22 cellular contexts compared by ENCODE assay signal in genomic region chr6:34385793-34386195, GRCh38. TPM values are rescaled to one million over a fixed set of nuclear protein-coding genes. Genes with fewer than 3 reads are reported as not detected.
DNase-seq lines count a peak whose midpoint lies in the region; ATAC-seq, FAIRE-seq and TF ChIP-seq lines count a peak whose summit lies in the region.
"Had no signal": no experiment of that assay in that cellular context is flagged by ENCODE, and none has a peak within 500 bp of the region (broad histone marks: within the 10 kb centered on the region; RNA-seq: fewer than 3 reads in every experiment).

No MANE protein-coding gene starts in this region.

- no peak overlapping the region for H3T11ph ChIP-seq in H9 (ENCODE audit: low read length)

- TF ChIP-seq EP300 in GM12878 (IDR thresholded peaks at IDR 0.05; ENCODE audit: borderline replicate concordance in 1 of 2, control insufficient read depth in 1 of 2, low read depth in 2 of 2, low read length in 2 of 2), result no peak
- TF ChIP-seq EP300 in ovary (IDR thresholded peaks at IDR 0.05), result no peak

- WGBS in H9 (ENCODE audit: extremely low coverage, insufficient read length, low lambda C conversion rate), result no CpG with 5 or more reads among the region's 3 CpGs
- WGBS in GM12878 (ENCODE audit: insufficient coverage, insufficient replicate concordance, low lambda C conversion rate, missing lambda C conversion rate), result 95% methylated on average over 3 of the region's 3 CpGs
- 74% methylated on average over 3 of the region's 3 CpGs for WGBS in liver
- WGBS in smooth muscle cell (ENCODE audit: low lambda C conversion rate), result 86% methylated on average over 3 of the region's 3 CpGs
- WGBS in ovary, 3 donors, result 94 to 97% (median 94%) methylated on average over 3 of the region's 3 CpGs
- no CpG with 5 or more reads among the region's 3 CpGs for WGBS in trophoblast cell (ENCODE audit: extremely low coverage, insufficient coverage, insufficient read length)

- no peak overlapping the region for H2BK15ac ChIP-seq in H9 (ENCODE audit: low read depth, low read length)

- no peak overlapping the region for H2BK12ac ChIP-seq in H9 (ENCODE audit: insufficient read length, low read depth, low read length)
- no peak overlapping the region for H2BK12ac ChIP-seq in trophoblast cell (ENCODE audit: low read length)

- SMC1A ChIA-PET in GM12878 (lab: Charles Lee; ENCODE audit: uncharacterized antibody, unreplicated experiment), result interaction anchor here (0.6 to 3.7 kb wide), 5 partner anchors 23 to 136 kb away, joined by 3 to 15 read pairs (median 10); no protein-coding TSS in a partner anchor

- CTCF ChIA-PET in GM12878 (lab: Yijun Ruan, JAX), result interaction anchor here (1.5 to 2.4 kb wide), 3 partner anchors 23 to 31 kb away, joined by 3 to 9 read pairs (median 5); no protein-coding TSS in a partner anchor

- 0 out of 4 replicates have a peak, but pooled peaks cover 0 to 2% of the 10 kb centered on the region in 2 experiments for H3K36me3 ChIP-seq in GM12878 (ENCODE audit: control insufficient read depth in 2 of 2, insufficient read depth in 2 of 2, low read length in 1 of 2)
- peaks cover 0 to 2% (median 0%) of the 10 kb centered on the region in 4 donors for H3K36me3 ChIP-seq in liver (ENCODE audit: control insufficient read depth in 4 of 4, insufficient read depth in 3 of 4, low read depth in 1 of 4, low read length in 3 of 4)
- H3K36me3 ChIP-seq in smooth muscle cell (ENCODE audit: low read depth), result no peaks in the 10 kb centered on the region
- no peaks in the 10 kb centered on the region for H3K36me3 ChIP-seq in ovary
- H3K36me3 ChIP-seq in trophoblast cell (ENCODE audit: control insufficient read depth in 1 of 2, insufficient read depth in 2 of 2, low read length in 2 of 2), result no peaks in the 10 kb centered on the region
- H3K36me3 ChIP-seq: heart right ventricle, SJSA1, vagina had no signal

- peaks cover 13% of the 10 kb centered on the region for H3F3A ChIP-seq in smooth muscle cell (ENCODE audit: low read depth)

- no peak overlapping the region for H3K14ac ChIP-seq in H9 (ENCODE audit: insufficient read depth, low read length)
- no peak overlapping the region for H3K14ac ChIP-seq in trophoblast cell (ENCODE audit: low read length)

- DNase-seq in H9, result no peak
- DNase-seq in GM12878 (ENCODE audit: low read depth, low spot score), result no peak
- no peak for DNase-seq in smooth muscle cell (lab: John Stamatoyannopoulos, UW; ENCODE audit: unreplicated experiment)
- no peak for DNase-seq in activated T-cell treated with anti-CD3 and anti-CD28 coated beads, Interleukin-2, amount 50 U/mL, for 72 hours
- no peak for DNase-seq in ovary
- DNase-seq in GF-D8 (lab: John Stamatoyannopoulos, UW), result no peak
- no peak for DNase-seq in trophoblast cell
- DNase-seq: activated CD4-positive, CD25-positive, alpha-beta regulatory T cell treated with anti-CD3 and anti-CD28 coated beads, Interleukin-2, amount 50 U/mL, for 72 hours; activated CD8-positive, alpha-beta T cell treated with anti-CD3 and anti-CD28 coated beads, Interleukin-2, amount 10 ng/mL, durations not matched to agents 7 days and 5 days; activated gamma-delta T cell treated with Interleukin-2 at 50 U/mL for 16 hours; activated naive CD8-positive, alpha-beta T cell treated with anti-CD3 and anti-CD28 coated beads, Interleukin-2, amount 50 U/mL, for 24 hours; effector CD4-positive, alpha-beta T cell; erythroblast; heart right ventricle; KBM-7; MM.1S; NCI-H1417 treated with DMSO at 0.1 percent for 48 hours; substantia nigra; T-cell had no signal

- H3K9me3 ChIP-seq in H9 (ENCODE audit: control insufficient read depth, low read depth, low read length) (no peaks in the 10 kb centered on the region), GM12878 (replicated peaks; ENCODE audit: control insufficient read depth, insufficient read depth, low read length) (peaks cover 3% of the 10 kb centered on the region; the same call in 2 of the 3 replicates), liver (ENCODE audit: control insufficient read depth in 4 of 4, low read length in 3 of 4) (no peaks in the 10 kb centered on the region), smooth muscle cell (replicated peaks; ENCODE audit: low read depth) (no peaks in the 10 kb centered on the region), ovary (no peaks in the 10 kb centered on the region), trophoblast cell (ENCODE audit: insufficient read depth, low read depth, low read length) (no peaks in the 10 kb centered on the region)
- H3K9me3 ChIP-seq: SJSA1, vagina had no signal

- no peak overlapping the region for H2BK20ac ChIP-seq in H9 (ENCODE audit: low read depth, low read length, poor library complexity, severe bottlenecking)

- peaks cover 0 to 3% (median 0%) of the 10 kb centered on the region in 3 experiments; a peak in 1 of 7 replicates for H3K36me3 Mint-ChIP-seq in H9 (ENCODE audit: insufficient read depth in 1 of 3, low read depth in 3 of 3)
- peaks cover 0 to 1% of the 10 kb centered on the region in 2 donors for H3K36me3 Mint-ChIP-seq in activated T-cell treated with anti-CD3 and anti-CD28 coated beads, Interleukin-2, amount 50 U/mL, for 72 hours (ENCODE audit: insufficient read depth in 2 of 2)

- H4K20me1 ChIP-seq in H9 (ENCODE audit: control insufficient read depth, insufficient read depth, insufficient read length) (no peaks in the 10 kb centered on the region), GM12878 (ENCODE audit: control insufficient read depth, insufficient read depth) (no peaks in the 10 kb centered on the region), smooth muscle cell (ENCODE audit: low read depth) (peaks cover 61% of the 10 kb centered on the region)

- intact Hi-C loops in GM12878 (cut with micrococcal nuclease; ENCODE audit: unreplicated experiment) (no loop called here), ovary (cut with DNase I) (loop anchor here in 1 of 4 donors (10.0 kb wide), 1 partner anchor 71 kb away; no protein-coding TSS in a partner anchor)

- H4K8ac ChIP-seq in H9 (replicated peaks; ENCODE audit: insufficient read length, low read depth, low read length) (no peak overlapping the region), trophoblast cell (ENCODE audit: low read depth, low read length) (no peak overlapping the region)

- H3K27ac ChIP-seq in H9 (ENCODE audit: insufficient read length, low read depth, low read length), result no peak overlapping the region
- H3K27ac ChIP-seq in GM12878 (ENCODE audit: control insufficient read depth, insufficient read depth), result no peak overlapping the region
- peak overlapping the region; percentile 1 to 25 for H3K27ac ChIP-seq in liver (ENCODE audit: low read depth in 1 of 2, low read length in 2 of 2)
- peak overlapping the region; percentile 59 for H3K27ac ChIP-seq in smooth muscle cell (ENCODE audit: low read depth)
- no peak overlapping the region for H3K27ac ChIP-seq in ovary
- no peak overlapping the region for H3K27ac ChIP-seq in trophoblast cell (ENCODE audit: low read depth, low read length)
- H3K27ac ChIP-seq: SJSA1, vagina had no signal

- POLR2A ChIA-PET in GM12878 (lab: Charles Lee), result no interaction called here

- no peak for TF ChIP-seq CTCF in H9 (conservative IDR thresholded peaks at IDR 0.05)
- no peak for TF ChIP-seq CTCF in GM12878 (IDR thresholded peaks at IDR 0.05 in 2 of 3, conservative IDR thresholded peaks at IDR 0.05 in 1 of 3; ENCODE audit: control insufficient read depth in 2 of 3, extremely low read depth in 1 of 3, insufficient read depth in 1 of 3, low read depth in 3 of 3, low read length in 3 of 3)
- no peak for TF ChIP-seq CTCF in liver (IDR thresholded peaks at IDR 0.05; ENCODE audit: low read depth, low read length, missing input control)
- TF ChIP-seq CTCF in smooth muscle cell (IDR thresholded peaks at IDR 0.05; ENCODE audit: borderline replicate concordance, insufficient read depth, poor library complexity, severe bottlenecking), result no peak
- TF ChIP-seq CTCF in ovary (IDR thresholded peaks at IDR 0.05), result no peak

- no peaks in the 10 kb centered on the region for H3K9me3 Mint-ChIP-seq in H9
- H3K9me3 Mint-ChIP-seq in activated T-cell treated with anti-CD3 and anti-CD28 coated beads, Interleukin-2, amount 50 U/mL, for 72 hours, result no peaks in the 10 kb centered on the region
- H3K9me3 Mint-ChIP-seq: activated naive CD8-positive, alpha-beta T cell treated with anti-CD3 and anti-CD28 coated beads, Interleukin-2, amount 50 U/mL, for 24 hours; T-cell had no signal

- no peak overlapping the region for H2BK120ac ChIP-seq in H9 (ENCODE audit: low read depth, low read length, poor library complexity, severe bottlenecking)
- no peak overlapping the region for H2BK120ac ChIP-seq in trophoblast cell (ENCODE audit: insufficient read depth, low read length, poor library complexity)

- ATAC-seq in GM12878, result peak; percentile 55
- ATAC-seq in activated T-cell treated with anti-CD3 and anti-CD28 coated beads, Interleukin-2, amount 50 U/mL, for 72 hours (replicated peaks in 1 of 2), result no peak
- ATAC-seq: activated CD8-positive, alpha-beta T cell treated with anti-CD3 and anti-CD28 coated beads, Interleukin-2, amount 10 ng/mL, durations not matched to agents 7 days and 5 days; activated naive CD8-positive, alpha-beta T cell treated with anti-CD3 and anti-CD28 coated beads, Interleukin-2, amount 50 U/mL, for 24 hours; heart right ventricle; T-cell had no signal

- no peak overlapping the region for H3K4me3 Mint-ChIP-seq in H9
- no peak overlapping the region for H3K4me3 Mint-ChIP-seq in activated T-cell treated with anti-CD3 and anti-CD28 coated beads, Interleukin-2, amount 50 U/mL, for 72 hours
- H3K4me3 Mint-ChIP-seq: activated CD8-positive, alpha-beta T cell treated with anti-CD3 and anti-CD28 coated beads, Interleukin-2, amount 10 ng/mL, durations not matched to agents 7 days and 5 days; activated naive CD8-positive, alpha-beta T cell treated with anti-CD3 and anti-CD28 coated beads, Interleukin-2, amount 50 U/mL, for 24 hours; T-cell had no signal

- no peak overlapping the region for H3K56ac ChIP-seq in H9 (ENCODE audit: insufficient read length, low read depth, low read length)

- H3K9ac ChIP-seq in H9 (ENCODE audit: extremely low read depth, insufficient read length, low read length) (no peak overlapping the region), GM12878 (ENCODE audit: control insufficient read depth, insufficient read depth, low read length) (no peak overlapping the region), liver (ENCODE audit: low read depth in 1 of 2, low read length in 2 of 2) (no peak overlapping the region), smooth muscle cell (ENCODE audit: low read depth) (no peak overlapping the region), trophoblast cell (ENCODE audit: low read length) (no peak overlapping the region)

- H3K79me2 ChIP-seq in H9 (ENCODE audit: insufficient read depth, low read length) (peaks cover 26% of the 10 kb centered on the region; the same call in 1 of the 2 replicates), GM12878 (ENCODE audit: control insufficient read depth, insufficient read depth, low read length) (peaks cover 94% of the 10 kb centered on the region), smooth muscle cell (ENCODE audit: low read depth) (peaks cover 59% of the 10 kb centered on the region), trophoblast cell (ENCODE audit: control insufficient read depth, insufficient read depth, low read length, poor library complexity) (no peaks in the 10 kb centered on the region)

- H3K27me3 ChIP-seq in H9 (ENCODE audit: insufficient read depth, low read length), result no peaks in the 10 kb centered on the region
- H3K27me3 ChIP-seq in GM12878 (replicated peaks in 1 of 2; ENCODE audit: control insufficient read depth in 2 of 2, insufficient read depth in 2 of 2, low read length in 1 of 2), result no peaks in the 10 kb centered on the region
- no peaks in the 10 kb centered on the region for H3K27me3 ChIP-seq in liver (ENCODE audit: control insufficient read depth in 4 of 4, insufficient read depth in 4 of 4, low read length in 3 of 4)
- H3K27me3 ChIP-seq in smooth muscle cell (ENCODE audit: low read depth), result no peaks in the 10 kb centered on the region
- no peaks in the 10 kb centered on the region for H3K27me3 ChIP-seq in ovary
- no peaks in the 10 kb centered on the region for H3K27me3 ChIP-seq in trophoblast cell (ENCODE audit: insufficient read depth, low read length)
- H3K27me3 ChIP-seq: heart right ventricle, SJSA1, vagina had no signal

- H3K23ac ChIP-seq in H9 (ENCODE audit: insufficient read length, low read depth, low read length), result no peak overlapping the region
- H3K23ac ChIP-seq in trophoblast cell (ENCODE audit: low read length), result no peak overlapping the region

- peak overlapping the region; percentile 39 to 52 (median 42); a peak in 4 of 7 replicates for H3K27ac Mint-ChIP-seq in H9
- no peak overlapping the region for H3K27ac Mint-ChIP-seq in activated T-cell treated with anti-CD3 and anti-CD28 coated beads, Interleukin-2, amount 50 U/mL, for 72 hours
- H3K27ac Mint-ChIP-seq: activated CD8-positive, alpha-beta T cell treated with anti-CD3 and anti-CD28 coated beads, Interleukin-2, amount 10 ng/mL, durations not matched to agents 7 days and 5 days; T-cell had no signal

- TF ChIP-seq POLR2A in GM12878 (IDR thresholded peaks at IDR 0.05; ENCODE audit: low read depth, low read length) (no peak), ovary (IDR thresholded peaks at IDR 0.05) (no peak)

- H2AFZ ChIP-seq in H9 (ENCODE audit: low read length) (no peak overlapping the region), GM12878 (ENCODE audit: control insufficient read depth, low read depth, low read length) (no peak overlapping the region), smooth muscle cell (ENCODE audit: low read depth) (no peak overlapping the region), trophoblast cell (ENCODE audit: insufficient read depth, low read length, poor library complexity) (no peak overlapping the region)

- no peak overlapping the region for H4K5ac ChIP-seq in H9 (ENCODE audit: insufficient read length, low read depth, low read length)

- no peaks in the 10 kb centered on the region for H3K23me2 ChIP-seq in H9 (ENCODE audit: insufficient read length, low read depth, low read length, poor library complexity, severe bottlenecking)

- no peaks in the 10 kb centered on the region for H3K27me3 Mint-ChIP-seq in H9 (ENCODE audit: low read depth)
- no peaks in the 10 kb centered on the region for H3K27me3 Mint-ChIP-seq in activated T-cell treated with anti-CD3 and anti-CD28 coated beads, Interleukin-2, amount 50 U/mL, for 72 hours (ENCODE audit: low read depth)
- H3K27me3 Mint-ChIP-seq: activated naive CD8-positive, alpha-beta T cell treated with anti-CD3 and anti-CD28 coated beads, Interleukin-2, amount 50 U/mL, for 24 hours; T-cell had no signal

- H4K12ac ChIP-seq in trophoblast cell (ENCODE audit: low read depth, low read length), result no peak overlapping the region

- no peak overlapping the region for H3K4ac ChIP-seq in H9 (ENCODE audit: low read depth, low read length)
- no peak overlapping the region for H3K4ac ChIP-seq in trophoblast cell (ENCODE audit: low read depth, low read length)

- BruUV-seq in GM12878 (replicated peaks; lab: Mats Ljungman, UMichigan), result no TSS peak

- H3K4me1 ChIP-seq in H9 (ENCODE audit: insufficient read depth, low read length) (peaks cover 2% of the 10 kb centered on the region), GM12878 (ENCODE audit: control insufficient read depth, insufficient read depth, low read length) (no peaks in the 10 kb centered on the region), liver (ENCODE audit: control insufficient read depth in 4 of 4, insufficient read depth in 4 of 4, low read length in 3 of 4) (peaks cover 8 to 32% (median 16%) of the 10 kb centered on the region in 4 donors), smooth muscle cell (ENCODE audit: low read depth) (peaks cover 20% of the 10 kb centered on the region), ovary (ENCODE audit: insufficient read depth) (peaks cover 9% of the 10 kb centered on the region), trophoblast cell (ENCODE audit: control insufficient read depth in 1 of 2, insufficient read depth in 2 of 2, low read length in 2 of 2) (no peaks in the 10 kb centered on the region)

- H4K91ac ChIP-seq in H9 (ENCODE audit: insufficient read length, low read depth, low read length) (no peak overlapping the region), trophoblast cell (ENCODE audit: low read depth, low read length) (no peak overlapping the region)

- TF ChIP-seq RAD21 in GM12878 (IDR thresholded peaks at IDR 0.05; ENCODE audit: insufficient read depth, low read depth, low read length) (no peak), liver (IDR thresholded peaks at IDR 0.05) (no peak)

- H3K4me3 ChIP-seq in GM12878 (no peak overlapping the region), liver (ENCODE audit: low read depth in 1 of 3, low read length in 3 of 3) (no peak overlapping the region), smooth muscle cell (no peak overlapping the region), ovary (no peak overlapping the region), trophoblast cell (ENCODE audit: low read depth, low read length) (no peak overlapping the region)
- H3K4me3 ChIP-seq: heart right ventricle, SJSA1, vagina had no signal

- RAD21 ChIA-PET in GM12878 (lab: Charles Lee; ENCODE audit: unreplicated experiment), result interaction anchor here (0.9 kb wide), 1 partner anchor 29 kb away, joined by 3 read pairs; no protein-coding TSS in a partner anchor

- peaks cover 33 to 49% of the 10 kb centered on the region in 2 experiments for H3K4me1 Mint-ChIP-seq in H9
- H3K4me1 Mint-ChIP-seq in activated T-cell treated with anti-CD3 and anti-CD28 coated beads, Interleukin-2, amount 50 U/mL, for 72 hours (ENCODE audit: low read depth), result peaks cover 14% of the 10 kb centered on the region

- H2AK5ac ChIP-seq in H9 (ENCODE audit: insufficient read length, low read length) (no peak overlapping the region), trophoblast cell (ENCODE audit: low read length) (no peak overlapping the region)

- H3K79me1 ChIP-seq in H9 (ENCODE audit: insufficient read depth, low read depth, low read length, poor library complexity, severe bottlenecking) (no peaks in the 10 kb centered on the region), trophoblast cell (ENCODE audit: low read length) (no peaks in the 10 kb centered on the region)

- no peak overlapping the region for H3K4me2 ChIP-seq in H9 (ENCODE audit: insufficient read depth, insufficient read length, low read length)
- no peak overlapping the region for H3K4me2 ChIP-seq in GM12878 (ENCODE audit: control insufficient read depth, insufficient read depth)
- H3K4me2 ChIP-seq in smooth muscle cell, result no peak overlapping the region
- no peak overlapping the region for H3K4me2 ChIP-seq in trophoblast cell (ENCODE audit: low read length)

- in situ Hi-C loops in GM12878 (cut with MboI), result no loop called here

- FAIRE-seq in GM12878 (lab: Jason Lieb, UNC), result no peak

- no peak overlapping the region for H3K18ac ChIP-seq in H9 (ENCODE audit: insufficient read length, low read depth, low read length)
- H3K18ac ChIP-seq in trophoblast cell (ENCODE audit: low read length), result no peak overlapping the region

- H2BK5ac ChIP-seq in H9 (ENCODE audit: insufficient read length, low read length) (no peak overlapping the region), trophoblast cell (ENCODE audit: low read depth, low read length, poor library complexity) (no peak overlapping the region)

RNA-seq across cellular contexts. Expression of gene NUDT3, which starts 6.7 kb away (rescaled TPM):
- total RNA-seq in H9 (2021) (22.7 and 23.6 TPM in 2 replicates), GM12878 (2014; rRNA removed) (27.3 and 32.4 TPM in 2 replicates), GM12878 (2014; rRNA removed; fragmentation: Illumina TruSeq; extraction: Trizol) (32.1 and 32.3 TPM in 2 replicates), GM12878 (2021) (27.8 and 28.5 TPM in 2 replicates), liver (10 to 100 TPM; 11.3 to 20.2 TPM), smooth muscle cell (12.9 and 15.2 TPM in 2 replicates), ovary (10 to 100 TPM; 23.2 to 60.7 (median 50.9) TPM)
- 32.2 and 32.9 TPM in 2 replicates for total RNA-seq in GM12878 (2013; cell fraction: nucleolus; rRNA removed)
- polyA plus RNA-seq in GM12878 (2011; ENCODE audit: low read depth), result 4.2 TPM
- polyA plus RNA-seq in GM12878 (2011; rRNA removed) (17.9 and 20.9 TPM in 2 replicates), GM12878 (2014; fragmentation: Illumina TruSeq; extraction: Trizol) (28.5 and 34.7 TPM in 2 replicates), GM12878 (2014; fragmentation: Nextera tagmentation; extraction: Ambion mirVana) (10 to 100 TPM in 1 of 2 experiments, 1 to 10 TPM in 1; 2.4 to 23.6 TPM), GM12878 (2014; rRNA removed) (25.8 and 27.6 TPM in 2 replicates), GM12878 (2016; fragmentation: Nextera tagmentation; extraction: Ambion mirVana) (10 to 100 TPM; 13.8 to 14.2 TPM), liver (1 to 10 TPM; 3.2 to 7.6 TPM), smooth muscle cell (7.5 and 7.8 TPM in 2 replicates), ovary (10 to 100 TPM; 16.0 to 25.8 TPM)
- 10.5 and 11.0 TPM in 2 replicates for polyA plus RNA-seq in GM12878 (2011; cell fraction: cytosol; rRNA removed)
- 8.2 and 10.1 TPM in 2 replicates for polyA plus RNA-seq in GM12878 (2011; cell fraction: nucleus; rRNA removed)
- polyA plus RNA-seq in GM12878 (2012), result 4.6 and 5.9 TPM in 2 replicates
- 22.7 and 22.9 TPM in 2 replicates for polyA minus RNA-seq in GM12878 (2011; rRNA and poly(A)+ RNA removed)
- 8.3 and 10.4 TPM in 2 replicates for polyA minus RNA-seq in GM12878 (2011; cell fraction: cytosol; rRNA and poly(A)+ RNA removed)
- polyA minus RNA-seq in GM12878 (2011; cell fraction: nucleus; rRNA and poly(A)+ RNA removed), result 3.4 and 5.5 TPM in 2 replicates
- 10 to 100 TPM; 11.1 to 13.7 TPM for total RNA-seq in activated T-cell treated with anti-CD3 and anti-CD28 coated beads, Interleukin-2, amount 50 U/mL, for 72 hours
- 5.7 TPM in 2 replicates for polyA plus RNA-seq in trophoblast cell (2013)

RNA-seq across cellular contexts. Expression of gene RPS10, which starts 40.1 kb away (rescaled TPM):
- 2,330 and 2,392 TPM in 2 replicates for total RNA-seq in H9 (2021)
- total RNA-seq in GM12878 (2013; cell fraction: nucleolus; rRNA removed), result 360 and 401 TPM in 2 replicates
- 3,265 and 3,625 TPM in 2 replicates for total RNA-seq in GM12878 (2014; rRNA removed)
- 3,150 and 3,233 TPM in 2 replicates for total RNA-seq in GM12878 (2014; rRNA removed; fragmentation: Illumina TruSeq; extraction: Trizol)
- total RNA-seq in GM12878 (2021), result 2,325 and 2,481 TPM in 2 replicates
- polyA plus RNA-seq in GM12878 (2011; ENCODE audit: low read depth), result 8,423 TPM
- polyA plus RNA-seq in GM12878 (2011; rRNA removed), result 2,575 and 3,799 TPM in 2 replicates
- 6,646 and 9,086 TPM in 2 replicates for polyA plus RNA-seq in GM12878 (2011; cell fraction: cytosol; rRNA removed)
- 1,492 and 1,706 TPM in 2 replicates for polyA plus RNA-seq in GM12878 (2011; cell fraction: nucleus; rRNA removed)
- polyA plus RNA-seq in GM12878 (2012), result 3,794 and 4,086 TPM in 2 replicates
- 3,495 and 3,970 TPM in 2 replicates for polyA plus RNA-seq in GM12878 (2014; fragmentation: Illumina TruSeq; extraction: Trizol)
- 1,000 to 10,000 TPM; 2,067 to 2,394 TPM for polyA plus RNA-seq in GM12878 (2014; fragmentation: Nextera tagmentation; extraction: Ambion mirVana)
- polyA plus RNA-seq in GM12878 (2014; rRNA removed), result 3,767 and 4,060 TPM in 2 replicates
- polyA plus RNA-seq in GM12878 (2016; fragmentation: Nextera tagmentation; extraction: Ambion mirVana), result 1,000 to 10,000 TPM; 1,546 to 1,554 TPM
- 1,866 and 2,585 TPM in 2 replicates for polyA minus RNA-seq in GM12878 (2011; rRNA and poly(A)+ RNA removed)
- 439 and 466 TPM in 2 replicates for polyA minus RNA-seq in GM12878 (2011; cell fraction: cytosol; rRNA and poly(A)+ RNA removed)
- 136 and 165 TPM in 2 replicates for polyA minus RNA-seq in GM12878 (2011; cell fraction: nucleus; rRNA and poly(A)+ RNA removed)
- 100 to 1,000 TPM; 744 to 970 TPM for total RNA-seq in liver
- polyA plus RNA-seq in liver, result 100 to 1,000 TPM; 294 to 920 TPM
- 2,106 and 2,498 TPM in 2 replicates for total RNA-seq in smooth muscle cell
- polyA plus RNA-seq in smooth muscle cell, result 660 and 695 TPM in 2 replicates
- 1,000 to 10,000 TPM; 2,209 to 2,226 TPM for total RNA-seq in activated T-cell treated with anti-CD3 and anti-CD28 coated beads, Interleukin-2, amount 50 U/mL, for 72 hours
- over 10,000 TPM in 1 of 7 donors, 1,000 to 10,000 TPM in 6; 2,362 to 10,077 (median 2,497) TPM for total RNA-seq in ovary
- 1,000 to 10,000 TPM; 1,945 to 5,240 TPM for polyA plus RNA-seq in ovary
- polyA plus RNA-seq in trophoblast cell (2013), result 1,291 and 1,293 TPM in 2 replicates

Comparison
In these comparisons a context has a peak if more than half of its experiments do, and no peak if none do; other contexts are left out.
1. H3K27ac ChIP-seq: peak in liver (2 of 2) and smooth muscle cell (single experiment); none in H9 (single experiment), GM12878 (single experiment), ovary (0 of 2) and trophoblast cell (single experiment).